ENCODE assay signal across 17 cellular contexts in genomic region chr22:46102159-46102558, GRCh38. TPM values are rescaled to one million over a fixed set of nuclear protein-coding genes. Genes with fewer than 3 reads are reported as not detected.
DNase-seq lines count a peak whose midpoint lies in the region; TF ChIP-seq lines count a peak whose summit lies in the region.
"Had no signal": no experiment of that assay in that cellular context is flagged by ENCODE, and none has a peak within 500 bp of the region (broad histone marks: within the 10 kb centered on the region; RNA-seq: fewer than 3 reads in every experiment).

No MANE protein-coding gene starts in this region.

- H3K9ac ChIP-seq in SK-N-MC (ENCODE audit: insufficient read length) (no peak overlapping the region), mesendoderm (ENCODE audit: low read length) (no peak overlapping the region)

- H2BK5ac ChIP-seq in mesendoderm (ENCODE audit: low read length): no peak overlapping the region

- H3K36me3 ChIP-seq in SK-N-MC (ENCODE audit: insufficient read depth, low read length): peaks cover 89% of the 10 kb centered on the region
- peaks cover 51 to 54% of the 10 kb centered on the region in 2 donors for H3K36me3 ChIP-seq in thyroid gland
- H3K36me3 ChIP-seq in mesendoderm (ENCODE audit: control insufficient read depth, insufficient read depth, low read length): no peaks in the 10 kb centered on the region

- TF ChIP-seq CTCF in coronary artery (IDR thresholded peaks at IDR 0.05): no peak
- no peak for TF ChIP-seq CTCF in osteocyte (IDR thresholded peaks at IDR 0.05)
- no peak for TF ChIP-seq CTCF in thyroid gland (IDR thresholded peaks at IDR 0.05)

- H3K4me1 ChIP-seq in thyroid gland: peaks cover 16 to 59% of the 10 kb centered on the region in 2 donors
- no peaks in the 10 kb centered on the region for H3K4me1 ChIP-seq in mesendoderm (ENCODE audit: control insufficient read depth, low read depth, low read length)

- no peak overlapping the region for H3K4me3 ChIP-seq in SK-N-MC
- no peak overlapping the region for H3K4me3 ChIP-seq in coronary artery
- H3K4me3 ChIP-seq in thyroid gland (replicated peaks in 1 of 3): no peak overlapping the region
- no peak overlapping the region for H3K4me3 ChIP-seq in mesendoderm (ENCODE audit: low read length)
- H3K4me3 ChIP-seq: right lobe of liver had no signal

- WGBS in thyroid gland, 2 donors: 89 to 100% methylated on average over 2 to 6 of the region's 11 CpGs
- WGBS in mesendoderm (ENCODE audit: extremely low coverage, insufficient coverage, low lambda C conversion rate): no CpG with 5 or more reads among the region's 11 CpGs

- no peak overlapping the region for H3K18ac ChIP-seq in mesendoderm (ENCODE audit: low read length)

- no peak overlapping the region for H3K4me3 Mint-ChIP-seq in osteocyte (ENCODE audit: unreplicated experiment)
- H3K4me3 Mint-ChIP-seq: activated naive CD8-positive, alpha-beta T cell treated with anti-CD3 and anti-CD28 coated beads, Interleukin-2, amount 10 ng/mL, durations not matched to agents 7 days and 5 days; CD4-positive, alpha-beta memory T cell; nephron had no signal

- H3K79me1 ChIP-seq in mesendoderm (ENCODE audit: low read length): no peaks in the 10 kb centered on the region

- H3K4me1 Mint-ChIP-seq in osteocyte (ENCODE audit: unreplicated experiment): peaks cover 55% of the 10 kb centered on the region
- H3K4me1 Mint-ChIP-seq: activated naive CD8-positive, alpha-beta T cell treated with anti-CD3 and anti-CD28 coated beads, Interleukin-2, amount 10 ng/mL, durations not matched to agents 7 days and 5 days had no signal

- TF ChIP-seq POLR2A in thyroid gland (IDR thresholded peaks at IDR 0.05): no peak

- no peaks in the 10 kb centered on the region for H3K9me3 ChIP-seq in SK-N-MC (ENCODE audit: low read depth, low read length)
- no peaks in the 10 kb centered on the region for H3K9me3 ChIP-seq in thyroid gland
- H3K9me3 ChIP-seq: right lobe of liver had no signal

- H4K5ac ChIP-seq in mesendoderm (ENCODE audit: low read length): no peak overlapping the region

- intact Hi-C loops in thyroid gland (cut with DNase I): no loop called here

- no peak overlapping the region for H2BK15ac ChIP-seq in mesendoderm (replicated peaks; ENCODE audit: low read depth)

- H2AK5ac ChIP-seq in mesendoderm (ENCODE audit: low read length): no peak overlapping the region

- no peak overlapping the region for H3K23ac ChIP-seq in mesendoderm (ENCODE audit: low read length)

- peaks cover 27% of the 10 kb centered on the region for H3K36me3 Mint-ChIP-seq in osteocyte (ENCODE audit: unreplicated experiment)
- H3K36me3 Mint-ChIP-seq: activated naive CD8-positive, alpha-beta T cell treated with anti-CD3 and anti-CD28 coated beads, Interleukin-2, amount 10 ng/mL, durations not matched to agents 7 days and 5 days had no signal

- H3K27me3 ChIP-seq in thyroid gland: no peaks in the 10 kb centered on the region
- H3K27me3 ChIP-seq in mesendoderm (ENCODE audit: insufficient read depth, low read length, poor library complexity): no peaks in the 10 kb centered on the region
- H3K27me3 ChIP-seq: right lobe of liver had no signal

- no peak overlapping the region for H3K4ac ChIP-seq in mesendoderm (ENCODE audit: low read depth, low read length)

- no peaks in the 10 kb centered on the region for H3K9me3 Mint-ChIP-seq in osteocyte (ENCODE audit: unreplicated experiment)
- H3K9me3 Mint-ChIP-seq: activated naive CD8-positive, alpha-beta T cell treated with anti-CD3 and anti-CD28 coated beads, Interleukin-2, amount 10 ng/mL, durations not matched to agents 7 days and 5 days; CD4-positive, alpha-beta memory T cell; nephron had no signal

- H3K56ac ChIP-seq in mesendoderm (ENCODE audit: low read length): no peak overlapping the region

- H4K8ac ChIP-seq in mesendoderm (ENCODE audit: low read depth, low read length): no peak overlapping the region

- no peak overlapping the region for H2BK120ac ChIP-seq in mesendoderm (ENCODE audit: low read depth, low read length)

- no peaks in the 10 kb centered on the region for H3K27me3 Mint-ChIP-seq in osteocyte (ENCODE audit: unreplicated experiment)
- H3K27me3 Mint-ChIP-seq: activated naive CD8-positive, alpha-beta T cell treated with anti-CD3 and anti-CD28 coated beads, Interleukin-2, amount 10 ng/mL, durations not matched to agents 7 days and 5 days; CD4-positive, alpha-beta memory T cell had no signal

- no peaks in the 10 kb centered on the region for H3K79me2 ChIP-seq in mesendoderm (ENCODE audit: control insufficient read depth, insufficient read depth, low read length)

- no peak for DNase-seq in SK-N-MC (ENCODE audit: low read depth, low spot score)
- no peak for DNase-seq in coronary artery (ENCODE audit: low spot score)
- DNase-seq in osteocyte (ENCODE audit: extremely low spot score, unreplicated experiment): no peak
- no peak for DNase-seq in thyroid gland
- no peak for DNase-seq in stimulated activated CD8-positive, alpha-beta memory T cell treated with anti-CD3 and anti-CD28 coated beads, Interleukin-4, amount 100 ng/mL, for 48 hours
- DNase-seq in KG1 (lab: John Stamatoyannopoulos, UW): no peak
- DNase-seq in mesendoderm: no peak
- DNase-seq: activated CD4-positive, alpha-beta T cell treated with anti-CD3 and anti-CD28 coated beads for 1 hour; activated naive CD8-positive, alpha-beta T cell treated with anti-CD3 and anti-CD28 coated beads, Interleukin-2, amount 10 ng/mL, durations not matched to agents 7 days and 5 days; CD4-positive, alpha-beta memory T cell; EL; GOT3; hypothalamus; NCI-H2081 treated with DMSO at 0.1 percent for 48 hours; right lobe of liver; stimulated activated CD4-positive, alpha-beta T cell treated with anti-CD3 and anti-CD28 coated beads, Interleukin-4, amount 100 ng/mL, for 4 hours had no signal

- peak overlapping the region; percentile 59 for H3K27ac Mint-ChIP-seq in osteocyte (ENCODE audit: unreplicated experiment)
- H3K27ac Mint-ChIP-seq: activated naive CD8-positive, alpha-beta T cell treated with anti-CD3 and anti-CD28 coated beads, Interleukin-2, amount 10 ng/mL, durations not matched to agents 7 days and 5 days had no signal

- peak overlapping the region; percentile 62; the same call in 1 of the 2 replicates for H3K27ac ChIP-seq in SK-N-MC
- peak overlapping the region; percentile 79 to 83 for H3K27ac ChIP-seq in coronary artery
- H3K27ac ChIP-seq in thyroid gland: peak overlapping the region in 2 of 3 donors; percentile 30 to 53
- H3K27ac ChIP-seq in mesendoderm (ENCODE audit: low read depth, low read length): no peak overlapping the region
- H3K27ac ChIP-seq: right lobe of liver had no signal

- H3K4me2 ChIP-seq in mesendoderm (ENCODE audit: low read length): no peak overlapping the region

RNA-seq across cellular contexts. Expression of gene PPARA, which starts 48.2 kb away (rescaled TPM):
- 21.8 and 21.9 TPM in 2 replicates for total RNA-seq in osteocyte
- 10 to 100 TPM; 26.9 to 41.9 (median 37.4) TPM for total RNA-seq in thyroid gland
- 0.49 TPM for polyA plus RNA-seq in mesendoderm (2013, experiment 1 of 2)
- 0.69 TPM for polyA plus RNA-seq in mesendoderm (2013, experiment 2 of 2)
